ENCODE assay signal across 8 cellular contexts in genomic region chr1:2586154-2587070, GRCh38. TPM values are rescaled to one million over a fixed set of nuclear protein-coding genes. Genes with fewer than 3 reads are reported as not detected.
DNase-seq lines count a peak whose midpoint lies in the region; ATAC-seq lines count a peak whose summit lies in the region.

A gene with protein sequence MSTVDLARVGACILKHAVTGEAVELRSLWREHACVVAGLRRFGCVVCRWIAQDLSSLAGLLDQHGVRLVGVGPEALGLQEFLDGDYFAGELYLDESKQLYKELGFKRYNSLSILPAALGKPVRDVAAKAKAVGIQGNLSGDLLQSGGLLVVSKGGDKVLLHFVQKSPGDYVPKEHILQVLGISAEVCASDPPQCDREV (plus strand): TSS chr1:2586777. CDS start chr1:2586886, 109 bp downstream.

- ATAC-seq in GM19351 (IDR thresholded peaks at IDR 0.05; ENCODE audit: unreplicated experiment) (peak; percentile 62), HG03520 (IDR thresholded peaks at IDR 0.05; ENCODE audit: unreplicated experiment) (peak; percentile 57), left colon (peak; percentile 77)

- intact Hi-C loops in left colon (cut with DNase I, micrococcal nuclease), result no loop called here

- peak; percentile 86 to 99 (median 98) for DNase-seq in C1 segment of cervical spinal cord (lab: John Stamatoyannopoulos, UW)
- DNase-seq in NCI-H748 treated with DMSO at 0.1 percent for 48 hours (lab: John Stamatoyannopoulos, UW), result peak; percentile 89
- DNase-seq in activated CD4-positive, alpha-beta T cell treated with anti-CD3 and anti-CD28 coated beads, Interleukin-2, amount 50 U/mL, for 1 hour, result peak; percentile 96
- peak; percentile 99 for DNase-seq in cortex of kidney (lab: John Stamatoyannopoulos, UW)
- DNase-seq in left colon, result peak; percentile 99 to 100
- peak; percentile 98 to 99 for DNase-seq in stimulated activated CD4-positive, alpha-beta T cell treated with anti-CD3 and anti-CD28 coated beads, Interleukin-1b, Interleukin-23, amount 100 ng/mL, for 4 hours (ENCODE audit: low read depth in 2 of 2)

RNA-seq across cellular contexts. Expression of the gene that starts here (rescaled TPM):
- 10 to 100 TPM; 73.9 to 86.3 TPM for total RNA-seq in left colon

Comparison
In these comparisons a context has a peak if more than half of its experiments do, and no peak if none do; other contexts are left out.
1. Peak in every context shown above with its lines: DNase-seq and ATAC-seq.